ENCODE assay signal across 18 cellular contexts in genomic region chr7:105457619-105458018, GRCh38.
A peak's percentile ranks its signal among the peaks of the same experiment; 100 is the strongest.
DNase-seq lines count a peak whose midpoint lies in the region; TF ChIP-seq lines count a peak whose summit lies in the region.
"Had no signal": no experiment of that assay in that cellular context is flagged by ENCODE, and none has a peak within 500 bp of the region (broad histone marks: within the 10 kb centered on the region; RNA-seq: fewer than 3 reads in every experiment).

No MANE protein-coding gene starts in this region.

- H3K4me1 Mint-ChIP-seq in endodermal cell, result peaks cover 9% of the 10 kb centered on the region

- H3K36me3 Mint-ChIP-seq in endodermal cell (ENCODE audit: low read depth), result peaks cover 42% of the 10 kb centered on the region

- H3K4me2 ChIP-seq in OCI-LY1 (ENCODE audit: low read length) (no peak overlapping the region), neuronal stem cell (ENCODE audit: insufficient read depth, low read length, poor library complexity, severe bottlenecking) (no peak overlapping the region)
- H3K4me2 ChIP-seq: BLaER1 had no signal

- no peak overlapping the region for H3K9ac ChIP-seq in OCI-LY1 (ENCODE audit: low read length)
- H3K9ac ChIP-seq in endodermal cell (ENCODE audit: extremely low read depth, low read length, poor library complexity, severe bottlenecking), result no peak overlapping the region
- H3K9ac ChIP-seq in neuronal stem cell (ENCODE audit: low read depth, low read length, poor library complexity), result no peak overlapping the region
- H3K9ac ChIP-seq: BLaER1, GM23248 had no signal

- no peak overlapping the region for H2BK15ac ChIP-seq in neuronal stem cell (ENCODE audit: low read length)

- no peak overlapping the region for H2AFZ ChIP-seq in OCI-LY1 (ENCODE audit: low read length)
- H2AFZ ChIP-seq in neuronal stem cell (ENCODE audit: low read length), result peak overlapping the region; percentile 21
- H2AFZ ChIP-seq: GM23248 had no signal

- no peaks in the 10 kb centered on the region for H3K9me3 Mint-ChIP-seq in endodermal cell
- H3K9me3 Mint-ChIP-seq: CD4-positive, CD25-positive, alpha-beta regulatory T cell; CD8-positive, alpha-beta T cell had no signal

- no peaks in the 10 kb centered on the region for H3K79me1 ChIP-seq in neuronal stem cell (ENCODE audit: low read depth, low read length)

- peaks cover 9% of the 10 kb centered on the region for H3K36me3 ChIP-seq in cardiac muscle cell
- peaks cover 12% of the 10 kb centered on the region for H3K36me3 ChIP-seq in right atrium auricular region
- peaks cover 33% of the 10 kb centered on the region for H3K36me3 ChIP-seq in OCI-LY1 (ENCODE audit: insufficient read depth, low read length)
- H3K36me3 ChIP-seq in endodermal cell (ENCODE audit: control insufficient read depth, insufficient read depth, low read length), result peaks cover 40% of the 10 kb centered on the region
- H3K36me3 ChIP-seq in neuronal stem cell (replicated peaks in 1 of 2; ENCODE audit: control insufficient read depth in 2 of 2, insufficient read depth in 2 of 2, low read length in 2 of 2), result peaks cover 12 to 62% of the 10 kb centered on the region in 2 donors
- no peaks in the 10 kb centered on the region for H3K36me3 ChIP-seq in effector memory CD4-positive, alpha-beta T cell (ENCODE audit: control insufficient read depth, insufficient read depth, low read length)

- H3F3A ChIP-seq in OCI-LY1 (ENCODE audit: insufficient read depth, low read length), result no peaks in the 10 kb centered on the region

- no peak overlapping the region for H2BK120ac ChIP-seq in neuronal stem cell (ENCODE audit: low read depth, low read length)

- H3K4me3 ChIP-seq in cardiac muscle cell (no peak overlapping the region), right atrium auricular region (no peak overlapping the region), OCI-LY1 (ENCODE audit: low read depth, low read length, poor library complexity, severe bottlenecking) (no peak overlapping the region), endodermal cell (ENCODE audit: low read length) (no peak overlapping the region), neuronal stem cell (ENCODE audit: low read length in 2 of 2) (no peak overlapping the region)
- H3K4me3 ChIP-seq in effector memory CD4-positive, alpha-beta T cell (ENCODE audit: insufficient read depth, low read depth, low read length, poor library complexity, severe bottlenecking), result no peak overlapping the region
- H3K4me3 ChIP-seq: BLaER1, GM23248 had no signal

- 90 to 93% methylated on average over 6 of the region's 6 CpGs for WGBS in endodermal cell (ENCODE audit: insufficient coverage in 1 of 2, insufficient read length in 1 of 2), 2 experiments
- WGBS in neuronal stem cell (ENCODE audit: extremely low coverage in 2 of 2, insufficient read length in 2 of 2, insufficient replicate concordance in 1 of 2), 2 donors, result no CpG with 5 or more reads among the region's 6 CpGs

- H3K27me3 ChIP-seq in cardiac muscle cell (no peaks in the 10 kb centered on the region), right atrium auricular region (no peaks in the 10 kb centered on the region), OCI-LY1 (ENCODE audit: insufficient read depth, low read length) (no peaks in the 10 kb centered on the region), endodermal cell (ENCODE audit: control insufficient read depth, insufficient read depth, low read length, poor library complexity, severe bottlenecking) (no peaks in the 10 kb centered on the region), neuronal stem cell (ENCODE audit: control insufficient read depth in 3 of 3, insufficient read depth in 3 of 3, low read depth in 1 of 3, low read length in 3 of 3) (no peaks in the 10 kb centered on the region)
- no peaks in the 10 kb centered on the region for H3K27me3 ChIP-seq in effector memory CD4-positive, alpha-beta T cell (replicated peaks; ENCODE audit: control insufficient read depth, insufficient read depth, low read length, poor library complexity, severe bottlenecking)
- H3K27me3 ChIP-seq: BLaER1 had no signal

- H3K27ac ChIP-seq in cardiac muscle cell (peak overlapping the region; percentile 74), right atrium auricular region (no peak overlapping the region), OCI-LY1 (ENCODE audit: low read depth, low read length, poor library complexity, severe bottlenecking) (peak overlapping the region; percentile 18), endodermal cell (ENCODE audit: low read depth, low read length) (peak overlapping the region; percentile 33), neuronal stem cell (replicated peaks; ENCODE audit: low read length) (peak overlapping the region; percentile 24)
- no peak overlapping the region for H3K27ac ChIP-seq in effector memory CD4-positive, alpha-beta T cell (ENCODE audit: insufficient read depth, low read length, poor library complexity, severe bottlenecking)
- H3K27ac ChIP-seq: BLaER1, C4-2B, GM23248 had no signal

- no peaks in the 10 kb centered on the region for H3K79me2 ChIP-seq in OCI-LY1 (ENCODE audit: insufficient read depth, low read length)

- H3K9me2 ChIP-seq in OCI-LY1 (ENCODE audit: low read depth, low read length), result no peaks in the 10 kb centered on the region

- H3K27ac Mint-ChIP-seq in endodermal cell, result no peak overlapping the region
- H3K27ac Mint-ChIP-seq: B cell; CD8-positive, alpha-beta T cell had no signal

- TF ChIP-seq CTCF in cardiac muscle cell (IDR thresholded peaks at IDR 0.05; ENCODE audit: low read depth, low read length) (no peak), right atrium auricular region (IDR thresholded peaks at IDR 0.05) (no peak), OCI-LY1 (IDR thresholded peaks at IDR 0.05; ENCODE audit: low read length) (no peak), endodermal cell (conservative IDR thresholded peaks at IDR 0.05) (no peak)

- no peak overlapping the region for H4K91ac ChIP-seq in neuronal stem cell (ENCODE audit: low read depth, low read length, poor library complexity)

- H3K4ac ChIP-seq in neuronal stem cell (ENCODE audit: low read length), result no peak overlapping the region

- no peak overlapping the region for H3K14ac ChIP-seq in neuronal stem cell (ENCODE audit: low read length)

- H3K27me3 Mint-ChIP-seq in endodermal cell (ENCODE audit: insufficient read depth), result no peaks in the 10 kb centered on the region
- H3K27me3 Mint-ChIP-seq: B cell; CD4-positive, CD25-positive, alpha-beta regulatory T cell had no signal

- H2BK5ac ChIP-seq in neuronal stem cell (ENCODE audit: low read length), result no peak overlapping the region

- H4K8ac ChIP-seq in neuronal stem cell (ENCODE audit: low read depth, low read length), result no peak overlapping the region

- no peak overlapping the region for H2AK5ac ChIP-seq in neuronal stem cell (ENCODE audit: low read depth, low read length)

- H3K18ac ChIP-seq in neuronal stem cell (ENCODE audit: low read length), result no peak overlapping the region

- H3K4me1 ChIP-seq in cardiac muscle cell (ENCODE audit: low read depth) (peaks cover 6% of the 10 kb centered on the region), right atrium auricular region (no peaks in the 10 kb centered on the region), OCI-LY1 (ENCODE audit: insufficient read depth, low read length, severe bottlenecking) (peaks cover 19% of the 10 kb centered on the region), endodermal cell (ENCODE audit: control insufficient read depth, insufficient read depth, low read length) (peaks cover 4% of the 10 kb centered on the region), neuronal stem cell (ENCODE audit: control insufficient read depth in 2 of 2, insufficient read depth in 1 of 2, low read depth in 1 of 2, low read length in 2 of 2) (peaks cover 0 to 2% of the 10 kb centered on the region in 2 donors)
- H3K4me1 ChIP-seq in effector memory CD4-positive, alpha-beta T cell (ENCODE audit: control insufficient read depth, insufficient read depth, low read length, poor library complexity, severe bottlenecking), result no peaks in the 10 kb centered on the region
- H3K4me1 ChIP-seq: Caco-2 had no signal

- H3K23ac ChIP-seq in neuronal stem cell (ENCODE audit: low read depth, low read length, poor library complexity), result no peak overlapping the region

- H2BK12ac ChIP-seq in neuronal stem cell (ENCODE audit: low read length), result no peak overlapping the region

- H4K20me1 ChIP-seq in OCI-LY1 (ENCODE audit: insufficient read depth, low read length), result no peaks in the 10 kb centered on the region
- H4K20me1 ChIP-seq: BLaER1 had no signal

- H3K4me3 Mint-ChIP-seq in endodermal cell, result no peak overlapping the region
- H3K4me3 Mint-ChIP-seq: B cell; CD4-positive, CD25-positive, alpha-beta regulatory T cell; CD8-positive, alpha-beta T cell had no signal

- no peaks in the 10 kb centered on the region for H3K9me3 ChIP-seq in cardiac muscle cell (ENCODE audit: low read depth)
- no peaks in the 10 kb centered on the region for H3K9me3 ChIP-seq in right atrium auricular region
- H3K9me3 ChIP-seq in OCI-LY1 (ENCODE audit: low read length), result no peaks in the 10 kb centered on the region
- no peaks in the 10 kb centered on the region for H3K9me3 ChIP-seq in endodermal cell (ENCODE audit: control insufficient read depth, low read length)
- H3K9me3 ChIP-seq in neuronal stem cell (replicated peaks in 1 of 2; ENCODE audit: control insufficient read depth in 2 of 2, insufficient read depth in 1 of 2, low read depth in 1 of 2, low read length in 2 of 2), result peaks cover 0 to 5% of the 10 kb centered on the region in 2 donors
- H3K9me3 ChIP-seq in effector memory CD4-positive, alpha-beta T cell (ENCODE audit: control insufficient read depth, low read length), result no peaks in the 10 kb centered on the region
- H3K9me3 ChIP-seq: BLaER1, Caco-2 had no signal

- no peak for DNase-seq in cardiac muscle cell (ENCODE audit: low read depth in 1 of 2, low spot score in 1 of 2)
- DNase-seq in right atrium auricular region (ENCODE audit: low spot score), result no peak
- no peak for DNase-seq in endodermal cell
- DNase-seq in neuronal stem cell (ENCODE audit: low spot score), result no peak
- no peak for DNase-seq in effector memory CD4-positive, alpha-beta T cell
- no peak for DNase-seq in HCEC 1CT
- DNase-seq in hepatic stellate cell (ENCODE audit: low spot score), result no peak
- DNase-seq: Caco-2; CD4-positive, CD25-positive, alpha-beta regulatory T cell; CD8-positive, alpha-beta T cell; DMS153; DND-41; GM23248; H7 had no signal

Comparison
In these comparisons a context has a peak if more than half of its experiments do, and no peak if none do; other contexts are left out.
1. H3K27ac ChIP-seq: peak in cardiac muscle cell (single experiment), OCI-LY1 (single experiment), endodermal cell (single experiment) and neuronal stem cell (single experiment); none in right atrium auricular region (0 of 2) and effector memory CD4-positive, alpha-beta T cell (single experiment).